Comparison of ENCODE assay signal across 12 cellular contexts in the genomic region with DNA sequence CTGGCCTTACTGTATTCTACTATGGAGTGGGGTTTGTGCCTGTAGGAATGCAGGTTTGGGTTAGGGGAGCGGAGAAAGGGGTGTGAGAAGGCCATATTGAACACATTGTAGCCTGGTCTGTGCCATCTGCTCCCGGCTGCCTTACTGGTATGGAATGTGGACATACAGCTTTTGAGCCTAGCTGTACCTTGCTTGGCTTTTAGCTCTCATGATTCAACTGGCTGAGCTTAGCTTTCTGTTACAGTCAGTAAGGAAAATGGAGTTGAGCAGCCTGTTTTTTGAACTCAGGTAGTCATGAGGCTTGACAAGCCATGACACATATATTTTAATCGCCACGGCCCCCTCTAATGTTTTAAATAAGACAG. TPM values are rescaled to one million over a fixed set of nuclear protein-coding genes. Genes with fewer than 3 reads are reported as not detected.
A peak's percentile ranks its signal among the peaks of the same experiment; 100 is the strongest.
DNase-seq lines count a peak whose midpoint lies in the region; ATAC-seq and TF ChIP-seq lines count a peak whose summit lies in the region.
"Had no signal": no experiment of that assay in that cellular context is flagged by ENCODE, and none has a peak within 500 bp of the region (broad histone marks: within the 10 kb centered on the region; RNA-seq: fewer than 3 reads in every experiment).

No MANE protein-coding gene starts in this region.

- H3K4me3 ChIP-seq in cardiac muscle cell, result no peak overlapping the region
- no peak overlapping the region for H3K4me3 ChIP-seq in breast epithelium
- no peak overlapping the region for H3K4me3 ChIP-seq in lung
- no peak overlapping the region for H3K4me3 ChIP-seq in upper lobe of right lung
- H3K4me3 ChIP-seq: SJSA1 had no signal

- ATAC-seq in lung (ENCODE audit: insufficient read depth, low FRiP score), result peak; percentile 53
- peak; percentile 78 for ATAC-seq in upper lobe of right lung
- no peak for ATAC-seq in HG03045 (IDR thresholded peaks at IDR 0.05; ENCODE audit: unreplicated experiment)

- intact Hi-C loops in cardiac septum (cut with DNase I), result no loop called here
- intact Hi-C loops in breast epithelium (cut with DNase I; ENCODE audit: low total_unique reads), result no loop called here
- intact Hi-C loops in upper lobe of right lung (cut with DNase I), result no loop called here

- DNase-seq in cardiac muscle cell (ENCODE audit: low read depth in 1 of 2, low spot score in 1 of 2) (no peak), cardiac septum (ENCODE audit: low spot score) (no peak), breast epithelium (ENCODE audit: low spot score in 2 of 2) (peak in 1 of 2 donors; percentile 55), lung (ENCODE audit: low spot score) (peak; percentile 40), upper lobe of right lung (no peak), cerebellar cortex (ENCODE audit: low spot score) (no peak), NCI-H2171 (lab: John Stamatoyannopoulos, UW) (no peak)
- DNase-seq: activated CD4-positive, alpha-beta T cell treated with anti-CD3 and anti-CD28 coated beads, Interleukin-2, amount 50 U/mL, for 4 hours; effector CD8-positive, alpha-beta T cell had no signal

- H3K27me3 ChIP-seq in cardiac muscle cell (no peaks in the 10 kb centered on the region), breast epithelium (no peaks in the 10 kb centered on the region), lung (ENCODE audit: control insufficient read depth, insufficient read depth) (no peaks in the 10 kb centered on the region), upper lobe of right lung (no peaks in the 10 kb centered on the region)
- H3K27me3 ChIP-seq: SJSA1 had no signal

- TF ChIP-seq POLR2A in breast epithelium (IDR thresholded peaks at IDR 0.05), result no peak

- H3K36me3 ChIP-seq in cardiac muscle cell (no peaks in the 10 kb centered on the region), breast epithelium (no peaks in the 10 kb centered on the region), lung (ENCODE audit: control insufficient read depth in 2 of 2, insufficient read depth in 2 of 2, low read length in 2 of 2) (no peaks in the 10 kb centered on the region), upper lobe of right lung (no peaks in the 10 kb centered on the region)

- WGBS in lung, 2 donors, result 70 to 85% methylated on average over 4 of the region's 4 CpGs

- peaks cover 47% of the 10 kb centered on the region for H3K4me1 ChIP-seq in cardiac muscle cell (ENCODE audit: low read depth)
- peaks cover 3 to 33% of the 10 kb centered on the region in 2 donors for H3K4me1 ChIP-seq in breast epithelium
- H3K4me1 ChIP-seq in lung (ENCODE audit: control insufficient read depth in 2 of 2, insufficient read depth in 2 of 2, low read length in 2 of 2), result peaks cover 19 to 32% of the 10 kb centered on the region in 2 donors
- H3K4me1 ChIP-seq in upper lobe of right lung, result peaks cover 41% of the 10 kb centered on the region

- H3K27ac ChIP-seq in cardiac muscle cell (peak overlapping the region; percentile 86), breast epithelium (peak overlapping the region; percentile 62 to 88), lung (ENCODE audit: low read depth in 1 of 2, low read length in 1 of 2) (peak overlapping the region in 1 of 2 donors; percentile 55), upper lobe of right lung (no peak overlapping the region)
- H3K27ac ChIP-seq: KMS-11, SJSA1 had no signal

- H3K9me3 ChIP-seq in cardiac muscle cell (ENCODE audit: low read depth) (no peaks in the 10 kb centered on the region), breast epithelium (no peaks in the 10 kb centered on the region), lung (ENCODE audit: control insufficient read depth in 2 of 2, insufficient read depth in 1 of 2, low read length in 1 of 2) (no peaks in the 10 kb centered on the region), upper lobe of right lung (no peaks in the 10 kb centered on the region)
- H3K9me3 ChIP-seq: SJSA1 had no signal

- TF ChIP-seq CTCF in cardiac muscle cell (IDR thresholded peaks at IDR 0.05; ENCODE audit: low read depth, low read length) (no peak), breast epithelium (IDR thresholded peaks at IDR 0.05) (no peak), lung (IDR thresholded peaks at IDR 0.05; ENCODE audit: control extremely low read depth, extremely low read depth) (no peak), upper lobe of right lung (IDR thresholded peaks at IDR 0.05) (no peak)

RNA-seq across cellular contexts. Expression of gene ARHGAP35, which starts 41.6 kb away (rescaled TPM):
- total RNA-seq in cardiac muscle cell (31.6 and 36.9 TPM in 2 replicates), cardiac septum (93.0 TPM), breast epithelium (10 to 100 TPM; 44.8 to 61.9 (median 60.3) TPM), lung (10 to 100 TPM; 48.8 to 53.5 TPM), upper lobe of right lung (63.8 TPM)
- polyA plus RNA-seq in cardiac muscle cell (15.9 and 19.8 TPM in 2 replicates), lung (10 to 100 TPM; 12.2 to 24.2 TPM)

RNA-seq across cellular contexts. Expression of gene AP2S1, which starts 51.7 kb away (rescaled TPM):
- total RNA-seq in cardiac muscle cell (76.5 and 139 TPM in 2 replicates), cardiac septum (77.3 TPM), breast epithelium (100 to 1,000 TPM in 2 of 3 donors, 10 to 100 TPM in 1; 63.1 to 108 (median 101) TPM), lung (100 to 1,000 TPM in 1 of 2 donors, 10 to 100 TPM in 1; 73.0 to 190 TPM), upper lobe of right lung (101 TPM)
- polyA plus RNA-seq in cardiac muscle cell (206 and 260 TPM in 2 replicates), lung (100 to 1,000 TPM; 122 to 191 TPM)
